ENCODE assay signal across 16 cellular contexts in genomic region chr17:5943991-5944390, GRCh38.
A peak's percentile ranks its signal among the peaks of the same experiment; 100 is the strongest.
DNase-seq lines count a peak whose midpoint lies in the region; ATAC-seq, FAIRE-seq and TF ChIP-seq lines count a peak whose summit lies in the region.
"Had no signal": no experiment of that assay in that cellular context is flagged by ENCODE, and none has a peak within 500 bp of the region (broad histone marks: within the 10 kb centered on the region; RNA-seq: fewer than 3 reads in every experiment).

No MANE protein-coding gene starts in this region.

- H3K27me3 Mint-ChIP-seq in activated T-cell treated with anti-CD3 and anti-CD28 coated beads, Interleukin-2, amount 50 U/mL, for 4 hours (ENCODE audit: low read depth) = peaks cover 44% of the 10 kb centered on the region

- no peak for TF ChIP-seq POLR2A in H54 (IDR thresholded peaks at IDR 0.05; ENCODE audit: low read depth, low read length)

- H3K4me3 Mint-ChIP-seq in activated T-cell treated with anti-CD3 and anti-CD28 coated beads, Interleukin-2, amount 50 U/mL, for 4 hours = no peak overlapping the region
- H3K4me3 Mint-ChIP-seq: CD8-positive, alpha-beta memory T cell; GM23338; H9 had no signal

- no peaks in the 10 kb centered on the region for H3K9me3 Mint-ChIP-seq in activated T-cell treated with anti-CD3 and anti-CD28 coated beads, Interleukin-2, amount 50 U/mL, for 4 hours

- DNase-seq in NCI-H1436 (lab: John Stamatoyannopoulos, UW) (peak; percentile 37), NCI-H1436 treated with DMSO at 0.1 percent for 48 hours (lab: John Stamatoyannopoulos, UW) (no peak), Daoy (ENCODE audit: low read depth) (peak; percentile 31), NCI-H69 (lab: John Stamatoyannopoulos, UW) (peak; percentile 70), RPMI8226 (peak; percentile 7), H54 (ENCODE audit: insufficient read length, low spot score) (no peak)
- no peak for DNase-seq in activated T-cell treated with anti-CD3 and anti-CD28 coated beads, Interleukin-2, amount 50 U/mL, for 4 hours
- DNase-seq: 8988T; AML-193; CD8-positive, alpha-beta memory T cell; DMS53; H9 had no signal

- no peaks in the 10 kb centered on the region for H3K4me1 Mint-ChIP-seq in activated T-cell treated with anti-CD3 and anti-CD28 coated beads, Interleukin-2, amount 50 U/mL, for 4 hours (ENCODE audit: low read depth)
- H3K4me1 Mint-ChIP-seq: CD8-positive, alpha-beta memory T cell had no signal

- H3K36me3 Mint-ChIP-seq in activated T-cell treated with anti-CD3 and anti-CD28 coated beads, Interleukin-2, amount 50 U/mL, for 4 hours (ENCODE audit: insufficient read depth) = no peaks in the 10 kb centered on the region
- H3K36me3 Mint-ChIP-seq: CD8-positive, alpha-beta memory T cell had no signal

- FAIRE-seq in H54 (lab: Jason Lieb, UNC) = no peak
- FAIRE-seq: HepG2, HTR-8/SVneo had no signal

- ATAC-seq in GM18517 (IDR thresholded peaks at IDR 0.05; ENCODE audit: unreplicated experiment) = no peak
- no peak for ATAC-seq in activated T-cell treated with anti-CD3 and anti-CD28 coated beads, Interleukin-2, amount 50 U/mL, for 4 hours
- ATAC-seq: GM23338, HepG2 had no signal

Comparison
In these comparisons a context has a peak if more than half of its experiments do, and no peak if none do; other contexts are left out.
1. DNase-seq: peak in NCI-H1436 (single experiment), Daoy (single experiment), NCI-H69 (single experiment) and RPMI8226 (single experiment); none in NCI-H1436 treated with DMSO at 0.1 percent for 48 hours (single experiment), H54 (single experiment) and activated T-cell treated with anti-CD3 and anti-CD28 coated beads, Interleukin-2, amount 50 U/mL, for 4 hours (single experiment).